18 cellular contexts compared by ENCODE assay signal in the genomic region with DNA sequence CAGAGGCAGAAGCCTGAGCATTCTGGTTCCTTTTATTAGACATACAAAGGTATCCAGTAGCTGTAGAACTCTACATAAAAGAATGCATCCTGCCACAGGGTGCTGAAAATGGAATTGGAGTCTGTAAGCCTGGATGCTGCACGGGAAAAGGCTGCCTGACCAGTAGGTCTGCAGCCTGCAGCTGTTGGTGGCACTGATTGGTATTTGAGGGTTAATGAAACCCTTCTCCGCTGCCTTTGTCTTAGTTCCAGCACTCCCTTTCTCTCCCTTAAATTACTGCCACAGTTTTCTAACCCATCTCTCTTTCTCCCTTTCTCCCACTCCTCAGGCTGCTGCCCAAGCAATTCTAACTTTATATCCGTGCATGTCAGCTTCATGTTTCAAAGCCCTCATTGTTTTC.
DNase-seq lines count a peak whose midpoint lies in the region; ATAC-seq and TF ChIP-seq lines count a peak whose summit lies in the region.
"Had no signal": no experiment of that assay in that cellular context is flagged by ENCODE, and none has a peak within 500 bp of the region (broad histone marks: within the 10 kb centered on the region; RNA-seq: fewer than 3 reads in every experiment).

No MANE protein-coding gene starts in this region.

- no peak overlapping the region for H3K27ac ChIP-seq in esophagus muscularis mucosa (replicated peaks in 1 of 4)
- H3K27ac ChIP-seq in neural progenitor cell, result peak overlapping the region; percentile 36
- H3K27ac ChIP-seq: A549 had no signal

- peak overlapping the region; percentile 55 for H2AFZ ChIP-seq in neural progenitor cell (replicated peaks)

- 50% methylated on average over 3 of the region's 3 CpGs for WGBS in esophagus muscularis mucosa

- TF ChIP-seq CTCF in esophagus muscularis mucosa (IDR thresholded peaks at IDR 0.05), result no peak
- no peak for TF ChIP-seq CTCF in neural progenitor cell (IDR thresholded peaks at IDR 0.05)

- no peaks in the 10 kb centered on the region for H3K36me3 Mint-ChIP-seq in neural progenitor cell
- H3K36me3 Mint-ChIP-seq: CD14-positive monocyte; CD8-positive, alpha-beta T cell; IgD-negative memory B cell had no signal

- no peak for TF ChIP-seq EP300 in esophagus muscularis mucosa (IDR thresholded peaks at IDR 0.05)

- H3K4me3 Mint-ChIP-seq in neural progenitor cell, result no peak overlapping the region
- H3K4me3 Mint-ChIP-seq: CD14-positive monocyte; CD8-positive, alpha-beta T cell; HFFc6; IgD-negative memory B cell had no signal

- no peak for TF ChIP-seq POLR2A in esophagus muscularis mucosa (IDR thresholded peaks at IDR 0.05; ENCODE audit: low read depth)

- H3K27me3 ChIP-seq in esophagus muscularis mucosa (peaks cover 0 to 14% (median 2%) of the 10 kb centered on the region in 4 donors), neural progenitor cell (no peaks in the 10 kb centered on the region)

- no peaks in the 10 kb centered on the region for H3K79me2 ChIP-seq in neural progenitor cell (ENCODE audit: low read depth)

- H3K27me3 Mint-ChIP-seq in neural progenitor cell (ENCODE audit: insufficient read depth, low read depth), result peaks cover 2% of the 10 kb centered on the region

- H3K4me2 ChIP-seq in neural progenitor cell, result peak overlapping the region; percentile 44
- H3K4me2 ChIP-seq: A549 had no signal

- H4K20me1 ChIP-seq in neural progenitor cell (ENCODE audit: low read depth), result no peaks in the 10 kb centered on the region

- H3K9me3 Mint-ChIP-seq in neural progenitor cell, result no peaks in the 10 kb centered on the region

- H3K4me1 Mint-ChIP-seq in neural progenitor cell, result peaks cover 9% of the 10 kb centered on the region
- H3K4me1 Mint-ChIP-seq: CD14-positive monocyte had no signal

- DNase-seq in NCI-H69 (lab: John Stamatoyannopoulos, UW) (peak; percentile 19), esophagus muscularis mucosa (ENCODE audit: extremely low spot score) (peak; percentile 53), neural progenitor cell (ENCODE audit: low spot score) (peak; percentile 66), amygdala (lab: John Stamatoyannopoulos, UW) (no peak), NCI-H2107 treated with DMSO at 0.1 percent for 48 hours (lab: John Stamatoyannopoulos, UW; ENCODE audit: unreplicated experiment) (no peak)
- DNase-seq: CD8-positive, alpha-beta T cell; COR-L47; DMS153; DMS79 treated with DMSO at 0.1 percent for 48 hours; EL; GF-D8; GOT3; HCEC 1CT; HFFc6 had no signal

- H3K36me3 ChIP-seq in esophagus muscularis mucosa, result no peaks in the 10 kb centered on the region
- no peaks in the 10 kb centered on the region for H3K36me3 ChIP-seq in neural progenitor cell

- H3K9me3 ChIP-seq in esophagus muscularis mucosa (no peaks in the 10 kb centered on the region), neural progenitor cell (ENCODE audit: low read depth) (no peaks in the 10 kb centered on the region)
- H3K9me3 ChIP-seq: A549 had no signal

- H3K4me3 ChIP-seq in esophagus muscularis mucosa, result no peak overlapping the region
- H3K4me3 ChIP-seq in neural progenitor cell, result no peak overlapping the region
- H3K4me3 ChIP-seq: A549 had no signal

- no peak overlapping the region for H3K9ac ChIP-seq in neural progenitor cell

- intact Hi-C loops in esophagus muscularis mucosa (cut with DNase I), result no loop called here

- H3K4me1 ChIP-seq in esophagus muscularis mucosa, result no peaks in the 10 kb centered on the region
- H3K4me1 ChIP-seq in neural progenitor cell, result peaks cover 16% of the 10 kb centered on the region
- H3K4me1 ChIP-seq: A549 had no signal

- peaks cover 12% of the 10 kb centered on the region for H3F3A ChIP-seq in neural progenitor cell (ENCODE audit: low read depth)

- H3K27ac Mint-ChIP-seq in neural progenitor cell, result peak overlapping the region; percentile 44
- H3K27ac Mint-ChIP-seq: CD8-positive, alpha-beta T cell; HFFc6; IgD-negative memory B cell had no signal

- no peak for ATAC-seq in GM19395 (IDR thresholded peaks at IDR 0.05; ENCODE audit: unreplicated experiment)
- ATAC-seq: A549; CD8-positive, alpha-beta T cell had no signal

Comparison
In these comparisons a context has a peak if more than half of its experiments do, and no peak if none do; other contexts are left out.
1. DNase-seq: peak in NCI-H69 (single experiment), esophagus muscularis mucosa (single experiment) and neural progenitor cell (single experiment); none in amygdala (0 of 56) and NCI-H2107 treated with DMSO at 0.1 percent for 48 hours (single experiment).